20 cellular contexts compared by ENCODE assay signal in the genomic region with DNA sequence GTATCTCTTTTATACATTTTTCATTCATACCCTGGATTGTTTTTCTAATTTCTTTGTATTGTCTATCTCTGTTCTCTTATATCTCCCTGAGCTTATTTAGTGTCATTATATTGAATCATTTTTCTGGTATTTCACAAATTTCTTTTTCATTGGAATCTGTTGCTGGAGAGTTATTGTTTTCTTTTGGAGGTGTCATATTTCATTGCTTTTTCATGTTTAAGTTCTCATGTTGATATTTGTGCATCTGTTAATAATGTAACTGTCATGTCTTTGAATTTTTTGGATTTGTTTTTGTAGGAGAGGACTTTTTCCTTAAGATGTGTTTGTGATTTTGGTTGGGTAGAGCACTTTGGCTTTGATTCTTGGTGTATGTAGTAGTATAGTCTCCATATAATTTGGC.
DNase-seq lines count a peak whose midpoint lies in the region; ATAC-seq and TF ChIP-seq lines count a peak whose summit lies in the region.
"Had no signal": no experiment of that assay in that cellular context is flagged by ENCODE, and none has a peak within 500 bp of the region (broad histone marks: within the 10 kb centered on the region; RNA-seq: fewer than 3 reads in every experiment).

No MANE protein-coding gene starts in this region.

- H3K27me3 Mint-ChIP-seq in Calu3 (ENCODE audit: unreplicated experiment) = no peaks in the 10 kb centered on the region
- H3K27me3 Mint-ChIP-seq in progenitor cell of endocrine pancreas = no peaks in the 10 kb centered on the region
- no peaks in the 10 kb centered on the region for H3K27me3 Mint-ChIP-seq in activated T-cell treated with anti-CD3 and anti-CD28 coated beads, Interleukin-2, amount 50 U/mL, for 72 hours (ENCODE audit: low read depth)
- H3K27me3 Mint-ChIP-seq: B cell; CD8-positive, alpha-beta memory T cell had no signal

- H3K4me3 Mint-ChIP-seq in Calu3 (ENCODE audit: low read depth, unreplicated experiment) = peak overlapping the region; percentile 51
- peak overlapping the region; percentile 71 for H3K4me3 Mint-ChIP-seq in progenitor cell of endocrine pancreas (ENCODE audit: low read depth)
- H3K4me3 Mint-ChIP-seq in activated T-cell treated with anti-CD3 and anti-CD28 coated beads, Interleukin-2, amount 50 U/mL, for 72 hours = no peak overlapping the region
- H3K4me3 Mint-ChIP-seq: B cell; CD8-positive, alpha-beta memory T cell had no signal

- H3K27ac Mint-ChIP-seq in Calu3 (ENCODE audit: unreplicated experiment) = no peak overlapping the region
- H3K27ac Mint-ChIP-seq in progenitor cell of endocrine pancreas = peak overlapping the region; percentile 44
- H3K27ac Mint-ChIP-seq in activated T-cell treated with anti-CD3 and anti-CD28 coated beads, Interleukin-2, amount 50 U/mL, for 72 hours = no peak overlapping the region
- H3K27ac Mint-ChIP-seq: B cell had no signal

- H2AFZ ChIP-seq in PC-3 (ENCODE audit: low read length) = no peak overlapping the region

- H3K27me3 ChIP-seq in HUES6 (ENCODE audit: control insufficient read depth, insufficient read depth, low read length) (no peaks in the 10 kb centered on the region), PC-3 (ENCODE audit: low read length) (no peaks in the 10 kb centered on the region)
- H3K27me3 ChIP-seq: Peyer's patch had no signal

- H3K27ac ChIP-seq in HUES6 (ENCODE audit: low read depth, low read length) (no peak overlapping the region; the same call in 1 of the 2 replicates), PC-3 (ENCODE audit: low read length) (no peak overlapping the region)
- H3K27ac ChIP-seq: Peyer's patch had no signal

- CTCF ChIA-PET in Calu3 (lab: Charles Lee) = no interaction called here
- CTCF ChIA-PET in PC-3 (lab: Charles Lee) = no interaction called here

- no peak for ATAC-seq in activated T-cell treated with anti-CD3 and anti-CD28 coated beads, Interleukin-2, amount 50 U/mL, for 72 hours (replicated peaks in 1 of 2)
- ATAC-seq in PC-3 = no peak

- TF ChIP-seq CTCF in Calu3 (IDR thresholded peaks at IDR 0.05; ENCODE audit: unreplicated experiment) (no peak), progenitor cell of endocrine pancreas (IDR thresholded peaks at IDR 0.05; ENCODE audit: unreplicated experiment) (no peak), PC-3 (conservative IDR thresholded peaks at IDR 0.05; ENCODE audit: low read depth, low read length) (no peak)

- H3K4me1 Mint-ChIP-seq in Calu3 (ENCODE audit: low read depth, unreplicated experiment) (peaks cover 8% of the 10 kb centered on the region), progenitor cell of endocrine pancreas (ENCODE audit: low read depth) (peaks cover 8% of the 10 kb centered on the region)
- peaks cover 7% of the 10 kb centered on the region for H3K4me1 Mint-ChIP-seq in activated T-cell treated with anti-CD3 and anti-CD28 coated beads, Interleukin-2, amount 50 U/mL, for 72 hours (ENCODE audit: low read depth)

- peak overlapping the region; percentile 48 for H3K4me3 ChIP-seq in HUES6 (ENCODE audit: low read depth, low read length)
- H3K4me3 ChIP-seq in PC-3 (ENCODE audit: low read length) = no peak overlapping the region
- H3K4me3 ChIP-seq: Peyer's patch had no signal

- no peaks in the 10 kb centered on the region for H3K9me2 ChIP-seq in PC-3 (replicated peaks; ENCODE audit: low read length)
- H3K9me2 ChIP-seq: SK-N-SH had no signal

- no peak overlapping the region for H3K9ac ChIP-seq in HUES6 (ENCODE audit: low read length)
- H3K9ac ChIP-seq in PC-3 (ENCODE audit: low read length) = no peak overlapping the region
- H3K9ac ChIP-seq: SK-N-SH had no signal

- peaks cover 25% of the 10 kb centered on the region for H3K79me2 ChIP-seq in PC-3 (ENCODE audit: low read length)

- H4K20me1 ChIP-seq in PC-3 (ENCODE audit: low read length) = no peaks in the 10 kb centered on the region

- H3K36me3 Mint-ChIP-seq in Calu3 (ENCODE audit: insufficient read depth, unreplicated experiment) (no peaks in the 10 kb centered on the region), progenitor cell of endocrine pancreas (ENCODE audit: insufficient read depth) (peaks cover 9% of the 10 kb centered on the region)
- H3K36me3 Mint-ChIP-seq in activated T-cell treated with anti-CD3 and anti-CD28 coated beads, Interleukin-2, amount 50 U/mL, for 72 hours (ENCODE audit: insufficient read depth in 2 of 2) = peaks cover 8 to 9% of the 10 kb centered on the region in 2 donors

- no peaks in the 10 kb centered on the region for H3K9me3 Mint-ChIP-seq in Calu3 (ENCODE audit: low read depth, unreplicated experiment)
- peaks cover 14% of the 10 kb centered on the region for H3K9me3 Mint-ChIP-seq in progenitor cell of endocrine pancreas (ENCODE audit: low read depth)
- H3K9me3 Mint-ChIP-seq in activated T-cell treated with anti-CD3 and anti-CD28 coated beads, Interleukin-2, amount 50 U/mL, for 72 hours = peaks cover 0 to 3% of the 10 kb centered on the region in 2 donors

- no peaks in the 10 kb centered on the region for H3K9me3 ChIP-seq in HUES6 (ENCODE audit: control insufficient read depth, insufficient read depth, low read depth, low read length)
- no peaks in the 10 kb centered on the region for H3K9me3 ChIP-seq in PC-3 (ENCODE audit: low read length)
- H3K9me3 ChIP-seq: Peyer's patch, SK-N-SH had no signal

- no peak overlapping the region for H3K4me2 ChIP-seq in PC-3 (ENCODE audit: low read length)
- H3K4me2 ChIP-seq: SK-N-SH had no signal

- H3K36me3 ChIP-seq in HUES6 (ENCODE audit: control insufficient read depth, insufficient read depth, low read length) = no peaks in the 10 kb centered on the region
- H3K36me3 ChIP-seq in PC-3 (ENCODE audit: low read depth, low read length) = no peaks in the 10 kb centered on the region
- H3K36me3 ChIP-seq: Peyer's patch had no signal

- no peak for DNase-seq in Calu3
- peak; percentile 31 for DNase-seq in fibroblast of gingiva (ENCODE audit: low read depth)
- no peak for DNase-seq in progenitor cell of endocrine pancreas (ENCODE audit: low spot score, unreplicated experiment)
- DNase-seq in activated T-cell treated with anti-CD3 and anti-CD28 coated beads, Interleukin-2, amount 50 U/mL, for 72 hours = no peak
- no peak for DNase-seq in PC-3
- DNase-seq in NCI-H1105 (lab: John Stamatoyannopoulos, UW) = no peak
- DNase-seq in stimulated activated naive CD4-positive, alpha-beta T cell treated with Interleukin-2 at 50 U/mL for 16 hours (lab: John Stamatoyannopoulos, UW) = no peak
- DNase-seq: CD8-positive, alpha-beta memory T cell; DMS 273 treated with DMSO at 0.1 percent for 48 hours; HCEC 1CT; KBM-7; NCI-H1092; NCI-H1694 treated with DMSO at 0.1 percent for 48 hours; NCI-H446; NCI-H748 treated with DMSO at 0.1 percent for 48 hours; Peyer's patch; Right ventricle myocardium superior; SK-N-SH had no signal

- H3F3A ChIP-seq in PC-3 (ENCODE audit: low read length, unreplicated experiment) = no peaks in the 10 kb centered on the region

- no TSS peak for BruUV-seq in Calu3 (replicated peaks; lab: Mats Ljungman, UMichigan)
- BruUV-seq in PC-3 (replicated peaks; lab: Mats Ljungman, UMichigan) = no TSS peak

- intact Hi-C loops in Calu3 (cut with micrococcal nuclease; ENCODE audit: unreplicated experiment) (no loop called here), PC-3 (cut with micrococcal nuclease) (no loop called here)

- H3K4me1 ChIP-seq in HUES6 (ENCODE audit: control insufficient read depth, insufficient read depth, low read length) (0 out of 2 replicates have a peak, but pooled peaks cover 7% of the 10 kb centered on the region), PC-3 (ENCODE audit: insufficient read depth, low read length) (no peaks in the 10 kb centered on the region)
- H3K4me1 ChIP-seq: Peyer's patch had no signal

- POLR2A ChIA-PET in PC-3 (lab: Charles Lee; ENCODE audit: unreplicated experiment) = no interaction called here

Comparison
In these comparisons a context has a peak if more than half of its experiments do, and no peak if none do; other contexts are left out.
1. H3K4me3 Mint-ChIP-seq: peak in Calu3 (single experiment) and progenitor cell of endocrine pancreas (single experiment); none in activated T-cell treated with anti-CD3 and anti-CD28 coated beads, Interleukin-2, amount 50 U/mL, for 72 hours (0 of 2).